In the genomic region with DNA sequence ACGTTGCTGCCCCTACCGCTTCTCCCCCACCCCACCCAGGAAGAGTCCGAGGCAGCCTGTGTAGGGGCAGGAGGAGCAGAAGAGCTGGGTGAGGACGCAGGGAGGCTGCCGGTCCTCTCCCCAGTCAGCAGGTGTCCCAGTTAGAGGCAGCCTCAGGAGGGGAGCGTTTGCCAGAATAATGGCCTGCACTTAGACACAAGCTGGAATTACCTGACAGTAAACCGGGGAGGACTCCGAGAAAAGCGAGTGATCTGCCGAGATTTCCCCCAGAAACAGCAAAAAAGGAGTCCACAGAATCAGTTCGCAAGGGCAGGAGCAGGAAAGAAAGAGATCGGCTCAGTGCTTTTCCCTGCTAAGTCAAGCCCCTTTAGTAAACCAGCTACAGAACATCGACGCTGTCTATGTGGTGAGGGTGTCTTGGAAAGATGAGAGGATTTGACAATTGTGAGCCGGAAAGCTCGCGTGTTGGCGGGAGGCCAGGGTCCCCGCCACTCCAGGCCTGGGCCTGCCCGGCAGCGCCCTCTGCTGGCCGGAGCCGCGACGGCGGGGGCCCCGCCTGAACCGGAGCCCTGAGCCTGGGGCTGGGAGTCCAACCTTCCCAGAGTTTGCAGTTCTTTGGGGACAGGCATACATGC, we compare ENCODE assay signal across 8 cellular contexts. TPM values are rescaled to one million over a fixed set of nuclear protein-coding genes. Genes with fewer than 3 reads are reported as not detected.
DNase-seq lines count a peak whose midpoint lies in the region; ATAC-seq and TF ChIP-seq lines count a peak whose summit lies in the region.

No MANE protein-coding gene starts in this region.

- DNase-seq in NCI-H2196 (lab: John Stamatoyannopoulos, UW; ENCODE audit: unreplicated experiment) = peak; percentile 86
- peak; percentile 87 for DNase-seq in activated CD4-positive, alpha-beta T cell treated with anti-CD3 and anti-CD28 coated beads for 36 hours
- no peak for DNase-seq in chondrocyte (ENCODE audit: low spot score)
- peak; percentile 70 for DNase-seq in stimulated activated CD4-positive, alpha-beta T cell treated with anti-CD3 and anti-CD28 coated beads, Interleukin-1b, Interleukin-23, amount 100 ng/mL, for 48 hours

- intact Hi-C loops in activated CD4-positive, alpha-beta T cell treated with anti-CD3 and anti-CD28 coated beads for 36 hours (cut with DNase I, micrococcal nuclease) = loop anchor here (1.0 to 5.0 kb wide), 4 partner anchors 34 to 270 kb away; a partner anchor contains a TSS

- peak overlapping the region; percentile 29; the same call in 1 of the 2 replicates for H3K9ac ChIP-seq in ES-I3 (ENCODE audit: low read depth, low read length)

- peak; percentile 66 for ATAC-seq in HG02970 (IDR thresholded peaks at IDR 0.05; ENCODE audit: low FRiP score, unreplicated experiment)
- peak; percentile 98 for ATAC-seq in activated CD4-positive, alpha-beta T cell treated with anti-CD3 and anti-CD28 coated beads for 36 hours
- ATAC-seq in GM21576 (IDR thresholded peaks at IDR 0.05; ENCODE audit: unreplicated experiment) = no peak

- POLR2A ChIA-PET in activated CD4-positive, alpha-beta T cell treated with anti-CD3 and anti-CD28 coated beads for 36 hours (lab: Charles Lee) = interaction anchor here (1.0 kb wide), 1 partner anchor 51 kb away, joined by 3 read pairs; no protein-coding TSS in a partner anchor

- H3K36me3 Mint-ChIP-seq in activated CD4-positive, alpha-beta T cell treated with anti-CD3 and anti-CD28 coated beads for 36 hours (ENCODE audit: low read depth) = no peaks in the 10 kb centered on the region
- H3K36me3 Mint-ChIP-seq in chondrocyte (ENCODE audit: low read depth) = no peaks in the 10 kb centered on the region

- no peaks in the 10 kb centered on the region for H3K9me3 Mint-ChIP-seq in activated CD4-positive, alpha-beta T cell treated with anti-CD3 and anti-CD28 coated beads for 36 hours (ENCODE audit: low read depth)
- H3K9me3 Mint-ChIP-seq in chondrocyte (ENCODE audit: low read depth) = no peaks in the 10 kb centered on the region

- peak; percentile 99 for TF ChIP-seq CTCF in chondrocyte (IDR thresholded peaks at IDR 0.05)

- peaks cover 10% of the 10 kb centered on the region for H3K4me1 Mint-ChIP-seq in activated CD4-positive, alpha-beta T cell treated with anti-CD3 and anti-CD28 coated beads for 36 hours
- H3K4me1 Mint-ChIP-seq in chondrocyte (ENCODE audit: low read depth) = peaks cover 23% of the 10 kb centered on the region

- no peaks in the 10 kb centered on the region for H3K36me3 ChIP-seq in ES-I3 (ENCODE audit: insufficient read depth, low read length)

- H3K4me1 ChIP-seq in ES-I3 (ENCODE audit: insufficient read depth, low read length) = peaks cover 16% of the 10 kb centered on the region; the same call in 1 of the 2 replicates

- no peaks in the 10 kb centered on the region for H3K27me3 Mint-ChIP-seq in activated CD4-positive, alpha-beta T cell treated with anti-CD3 and anti-CD28 coated beads for 36 hours
- H3K27me3 Mint-ChIP-seq in chondrocyte (ENCODE audit: low read depth) = no peaks in the 10 kb centered on the region

- no peaks in the 10 kb centered on the region for H3K27me3 ChIP-seq in layer of hippocampus (ENCODE audit: control insufficient read depth, insufficient read depth, low read length)

- no peaks in the 10 kb centered on the region for H3K9me3 ChIP-seq in ES-I3 (ENCODE audit: control insufficient read depth, insufficient read depth, low read length)

- CTCF ChIA-PET in activated CD4-positive, alpha-beta T cell treated with anti-CD3 and anti-CD28 coated beads for 36 hours (lab: Charles Lee) = interaction anchor here (0.6 to 3.0 kb wide), 35 partner anchors 8 to 518 kb away, joined by 3 to 17 read pairs (median 5); a partner anchor contains a TSS

- peak overlapping the region; percentile 69 for H3K27ac ChIP-seq in layer of hippocampus (ENCODE audit: low read depth, low read length)

- H3K27ac Mint-ChIP-seq in activated CD4-positive, alpha-beta T cell treated with anti-CD3 and anti-CD28 coated beads for 36 hours = peak overlapping the region; percentile 47
- H3K27ac Mint-ChIP-seq in chondrocyte (ENCODE audit: unreplicated experiment) = peak overlapping the region; percentile 46

- no peak overlapping the region for H3K4me3 Mint-ChIP-seq in activated CD4-positive, alpha-beta T cell treated with anti-CD3 and anti-CD28 coated beads for 36 hours
- H3K4me3 Mint-ChIP-seq in chondrocyte (ENCODE audit: unreplicated experiment) = peak overlapping the region; percentile 66

RNA-seq across cellular contexts. Expression of a gene that starts 17.7 kb away (rescaled TPM):
- total RNA-seq in activated CD4-positive, alpha-beta T cell treated with anti-CD3 and anti-CD28 coated beads for 36 hours = not detected
- total RNA-seq in chondrocyte = not detected in 3 replicates

RNA-seq across cellular contexts. Expression of a gene that starts 22.9 kb away (rescaled TPM):
- total RNA-seq in activated CD4-positive, alpha-beta T cell treated with anti-CD3 and anti-CD28 coated beads for 36 hours = under 1 TPM; 0.14 to 0.21 TPM
- 0.36 to 0.48 TPM (median 0.47 TPM) in 3 replicates for total RNA-seq in chondrocyte

RNA-seq across cellular contexts. Expression of a gene that starts 33.7 kb away (rescaled TPM):
- total RNA-seq in activated CD4-positive, alpha-beta T cell treated with anti-CD3 and anti-CD28 coated beads for 36 hours = 100 to 1,000 TPM; 214 to 236 TPM
- total RNA-seq in chondrocyte = 172 to 185 TPM (median 175 TPM) in 3 replicates

RNA-seq across cellular contexts. Expression of a gene that starts 51.5 kb away (rescaled TPM):
- 10 to 100 TPM; 53.8 to 55.4 TPM for total RNA-seq in activated CD4-positive, alpha-beta T cell treated with anti-CD3 and anti-CD28 coated beads for 36 hours
- total RNA-seq in chondrocyte = 26.9 to 34.1 TPM (median 27.8 TPM) in 3 replicates
